ENCODE assay signal across 9 cellular contexts in genomic region chr3:5517921-5518320, GRCh38.
"Had no signal": no experiment of that assay in that cellular context is flagged by ENCODE, and none has a peak within 500 bp of the region (broad histone marks: within the 10 kb centered on the region; RNA-seq: fewer than 3 reads in every experiment).

No MANE protein-coding gene starts in this region.

- H3K9ac ChIP-seq: GM23248 had no signal

- ATAC-seq: GM23338, HCT116 had no signal

- H3K4me3 ChIP-seq: GM23248, GM23338, HAP-1 had no signal

- H3K9me3 ChIP-seq: HAP-1 had no signal

- H2AFZ ChIP-seq: GM23248, GM23338 had no signal

- H3K4me2 ChIP-seq: GM23338 had no signal

- H3K4me1 ChIP-seq: HAP-1 had no signal

- H3K27ac ChIP-seq: GM23248 had no signal

- DNase-seq: GM23248, GOT3, H7, H9, HCEC 1CT, HFFc6 had no signal

- H3K36me3 ChIP-seq: HAP-1 had no signal
